ENCODE assay signal across 18 cellular contexts in the genomic region with DNA sequence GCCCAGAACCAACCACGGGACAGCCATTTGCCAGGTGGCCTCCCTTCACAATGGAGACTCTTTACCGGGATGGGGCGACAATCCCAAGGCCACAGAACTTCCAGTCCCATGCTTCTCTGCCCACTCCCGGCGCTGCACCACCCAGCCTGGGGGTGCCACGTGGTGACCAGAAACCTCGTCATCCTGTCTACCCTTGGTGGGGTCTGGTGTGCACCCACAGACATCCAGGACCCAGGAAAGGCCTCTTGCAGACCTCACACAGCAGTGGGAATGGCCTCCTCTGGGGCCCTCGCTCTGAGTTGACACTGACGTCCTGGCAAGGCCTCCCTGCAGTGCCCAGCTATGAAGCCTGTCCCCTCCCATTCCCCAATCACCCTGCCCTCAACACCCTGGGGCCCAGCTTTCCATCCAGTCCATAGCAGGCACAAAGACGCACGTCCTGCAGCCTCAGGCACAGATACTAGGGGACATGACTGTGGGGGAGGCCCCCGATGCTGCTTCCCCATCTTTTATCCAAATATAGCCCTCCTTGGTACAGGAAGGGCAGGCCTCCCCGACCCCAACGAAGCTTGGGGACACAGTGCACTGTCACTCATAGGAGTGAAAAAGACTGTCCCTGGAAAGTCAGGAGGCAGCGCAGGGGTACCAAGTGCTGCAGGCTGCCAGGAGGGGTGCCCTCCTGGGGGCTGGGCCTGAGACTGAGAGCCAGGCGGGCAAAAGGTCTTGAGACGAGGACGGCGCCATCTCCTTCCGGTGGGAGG. TPM values are rescaled to one million over a fixed set of nuclear protein-coding genes. Genes with fewer than 3 reads are reported as not detected.
DNase-seq lines count a peak whose midpoint lies in the region; ATAC-seq lines count a peak whose summit lies in the region.
"Had no signal": no experiment of that assay in that cellular context is flagged by ENCODE, and none has a peak within 500 bp of the region (broad histone marks: within the 10 kb centered on the region; RNA-seq: fewer than 3 reads in every experiment).

No MANE protein-coding gene starts in this region.

- H3K4me3 Mint-ChIP-seq in activated naive CD4-positive, alpha-beta T cell treated with anti-CD3 and anti-CD28 coated beads, Interleukin-2, amount 50 U/mL, for 24 hours, result no peak overlapping the region
- H3K4me3 Mint-ChIP-seq in activated CD4-positive, alpha-beta memory T cell treated with anti-CD3 and anti-CD28 coated beads, Interleukin-2, amount 10 ng/mL, durations not matched to agents 7 days and 5 days, result no peak overlapping the region
- H3K4me3 Mint-ChIP-seq in immature natural killer cell, result peak overlapping the region; percentile 70 to 83 (median 80)
- H3K4me3 Mint-ChIP-seq in stimulated activated naive B cell treated with anti-CD40 and anti-IgM and Interleukin-4, amounts not matched to agents 10 μg/mL and 1 μg/mL and 100 μg/mL, for 72 hours, result peak overlapping the region in 1 of 2 donors; percentile 29
- H3K4me3 Mint-ChIP-seq: HFFc6 had no signal

- peaks cover 15% of the 10 kb centered on the region for H3K4me1 Mint-ChIP-seq in activated naive CD4-positive, alpha-beta T cell treated with anti-CD3 and anti-CD28 coated beads, Interleukin-2, amount 50 U/mL, for 24 hours
- H3K4me1 Mint-ChIP-seq in activated CD4-positive, alpha-beta memory T cell treated with anti-CD3 and anti-CD28 coated beads, Interleukin-2, amount 10 ng/mL, durations not matched to agents 7 days and 5 days, result peaks cover 56% of the 10 kb centered on the region
- H3K4me1 Mint-ChIP-seq in immature natural killer cell, result peaks cover 97% of the 10 kb centered on the region in 2 donors
- peaks cover 23 to 36% of the 10 kb centered on the region in 2 donors for H3K4me1 Mint-ChIP-seq in stimulated activated naive B cell treated with anti-CD40 and anti-IgM and Interleukin-4, amounts not matched to agents 10 μg/mL and 1 μg/mL and 100 μg/mL, for 72 hours

- no peaks in the 10 kb centered on the region for H3K27me3 Mint-ChIP-seq in activated naive CD4-positive, alpha-beta T cell treated with anti-CD3 and anti-CD28 coated beads, Interleukin-2, amount 50 U/mL, for 24 hours
- H3K27me3 Mint-ChIP-seq in activated CD4-positive, alpha-beta memory T cell treated with anti-CD3 and anti-CD28 coated beads, Interleukin-2, amount 10 ng/mL, durations not matched to agents 7 days and 5 days, result no peaks in the 10 kb centered on the region
- peaks cover 57 to 90% (median 80%) of the 10 kb centered on the region in 3 donors for H3K27me3 Mint-ChIP-seq in immature natural killer cell (ENCODE audit: low read depth in 3 of 3)
- H3K27me3 Mint-ChIP-seq in stimulated activated naive B cell treated with anti-CD40 and anti-IgM and Interleukin-4, amounts not matched to agents 10 μg/mL and 1 μg/mL and 100 μg/mL, for 72 hours, result peaks cover 0 to under 1% of the 10 kb centered on the region in 2 donors

- no peak for DNase-seq in activated naive CD4-positive, alpha-beta T cell treated with Interleukin-2 at 50 U/mL for 16 hours
- peak; percentile 11 for DNase-seq in activated CD4-positive, alpha-beta memory T cell treated with anti-CD3 and anti-CD28 coated beads, Interleukin-2, amount 10 ng/mL, durations not matched to agents 7 days and 5 days
- DNase-seq in immature natural killer cell (peak in 1 of 3 donors; percentile 30), NCI-H2107 (lab: John Stamatoyannopoulos, UW) (no peak)
- DNase-seq in stimulated activated naive B cell treated with anti-CD40 and anti-IgM and Interleukin-4, amounts not matched to agents 10 μg/mL and 1 μg/mL and 100 μg/mL, for 72 hours, result no peak
- no peak for DNase-seq in stimulated activated CD4-positive, alpha-beta T cell treated with anti-CD3 and anti-CD28 coated beads, Interleukin-1b, Interleukin-23, amount 100 ng/mL, for 48 hours
- no peak for DNase-seq in stimulated activated naive CD4-positive, alpha-beta T cell treated with Interleukin-2 at 50 U/mL for 16 hours (lab: John Stamatoyannopoulos, UW)
- DNase-seq: COR-L47; effector CD8-positive, alpha-beta T cell; heart right ventricle; HFFc6; mesendoderm; NCI-H1694; NCI-H446; WERI-Rb-1 had no signal

- POLR2A ChIA-PET in activated CD4-positive, alpha-beta memory T cell treated with anti-CD3 and anti-CD28 coated beads, Interleukin-2, amount 10 ng/mL, durations not matched to agents 7 days and 5 days (lab: Charles Lee), result no interaction called here

- no peaks in the 10 kb centered on the region for H3K9me3 Mint-ChIP-seq in activated naive CD4-positive, alpha-beta T cell treated with anti-CD3 and anti-CD28 coated beads, Interleukin-2, amount 50 U/mL, for 24 hours
- no peaks in the 10 kb centered on the region for H3K9me3 Mint-ChIP-seq in activated CD4-positive, alpha-beta memory T cell treated with anti-CD3 and anti-CD28 coated beads, Interleukin-2, amount 10 ng/mL, durations not matched to agents 7 days and 5 days
- H3K9me3 Mint-ChIP-seq in immature natural killer cell, result no peaks in the 10 kb centered on the region
- H3K9me3 Mint-ChIP-seq in stimulated activated naive B cell treated with anti-CD40 and anti-IgM and Interleukin-4, amounts not matched to agents 10 μg/mL and 1 μg/mL and 100 μg/mL, for 72 hours, result no peaks in the 10 kb centered on the region
- H3K9me3 Mint-ChIP-seq: HFFc6 had no signal

- H3K27ac Mint-ChIP-seq in activated naive CD4-positive, alpha-beta T cell treated with anti-CD3 and anti-CD28 coated beads, Interleukin-2, amount 50 U/mL, for 24 hours, result peak overlapping the region; percentile 74
- peak overlapping the region; percentile 79 for H3K27ac Mint-ChIP-seq in activated CD4-positive, alpha-beta memory T cell treated with anti-CD3 and anti-CD28 coated beads, Interleukin-2, amount 10 ng/mL, durations not matched to agents 7 days and 5 days
- H3K27ac Mint-ChIP-seq in immature natural killer cell, result peak overlapping the region; percentile 95 to 100 (median 98)
- peak overlapping the region; percentile 69 for H3K27ac Mint-ChIP-seq in stimulated activated naive B cell treated with anti-CD40 and anti-IgM and Interleukin-4, amounts not matched to agents 10 μg/mL and 1 μg/mL and 100 μg/mL, for 72 hours
- H3K27ac Mint-ChIP-seq: HFFc6 had no signal

- CTCF ChIA-PET in activated CD4-positive, alpha-beta memory T cell treated with anti-CD3 and anti-CD28 coated beads, Interleukin-2, amount 10 ng/mL, durations not matched to agents 7 days and 5 days (lab: Charles Lee), result interaction anchor here (2.4 kb wide), 1 partner anchor 25 kb away, joined by 21 read pairs; no protein-coding TSS in a partner anchor

- H3K36me3 Mint-ChIP-seq in activated naive CD4-positive, alpha-beta T cell treated with anti-CD3 and anti-CD28 coated beads, Interleukin-2, amount 50 U/mL, for 24 hours, result peaks cover 3% of the 10 kb centered on the region
- H3K36me3 Mint-ChIP-seq in activated CD4-positive, alpha-beta memory T cell treated with anti-CD3 and anti-CD28 coated beads, Interleukin-2, amount 10 ng/mL, durations not matched to agents 7 days and 5 days (ENCODE audit: low read depth), result peaks cover 77% of the 10 kb centered on the region
- peaks cover 43 to 75% (median 55%) of the 10 kb centered on the region in 3 donors for H3K36me3 Mint-ChIP-seq in immature natural killer cell
- H3K36me3 Mint-ChIP-seq in stimulated activated naive B cell treated with anti-CD40 and anti-IgM and Interleukin-4, amounts not matched to agents 10 μg/mL and 1 μg/mL and 100 μg/mL, for 72 hours, result peaks cover 49 to 53% of the 10 kb centered on the region in 2 donors

- ATAC-seq in stimulated activated naive B cell treated with anti-CD40 and anti-IgM and Interleukin-4, amounts not matched to agents 10 μg/mL and 1 μg/mL and 100 μg/mL, for 72 hours (replicated peaks), result no peak
- ATAC-seq: heart right ventricle had no signal

RNA-seq across cellular contexts. Expression of gene CST7, which starts 7.1 kb away (rescaled TPM):
- 100 to 1,000 TPM; 178 to 182 TPM for total RNA-seq in activated CD4-positive, alpha-beta memory T cell treated with anti-CD3 and anti-CD28 coated beads, Interleukin-2, amount 10 ng/mL, durations not matched to agents 7 days and 5 days
- 1,000 to 10,000 TPM; 2,262 to 2,521 (median 2,438) TPM for polyA plus RNA-seq in immature natural killer cell
- total RNA-seq: cardiac muscle cell, HFFc6 had no signal
- polyA plus RNA-seq: AG04450 had no signal

RNA-seq across cellular contexts. Expression of gene APMAP, which starts 36.4 kb away (rescaled TPM):
- 10 to 100 TPM; 44.1 to 46.5 TPM for total RNA-seq in activated CD4-positive, alpha-beta memory T cell treated with anti-CD3 and anti-CD28 coated beads, Interleukin-2, amount 10 ng/mL, durations not matched to agents 7 days and 5 days
- polyA plus RNA-seq in immature natural killer cell, result 1,000 to 10,000 TPM in 1 of 3 donors, 100 to 1,000 TPM in 2; 649 to 1,111 (median 667) TPM

Comparison
In these comparisons a context has a peak if more than half of its experiments do, and no peak if none do; other contexts are left out.
1. H3K4me3 Mint-ChIP-seq: peak in immature natural killer cell (5 of 5); none in activated naive CD4-positive, alpha-beta T cell treated with anti-CD3 and anti-CD28 coated beads, Interleukin-2, amount 50 U/mL, for 24 hours (single experiment) and activated CD4-positive, alpha-beta memory T cell treated with anti-CD3 and anti-CD28 coated beads, Interleukin-2, amount 10 ng/mL, durations not matched to agents 7 days and 5 days (single experiment).
2. Peak in every context shown above with its lines, with median percentiles within 50 percentile points of each other: H3K27ac Mint-ChIP-seq.